Comparison of ENCODE assay signal across 29 cellular contexts in genomic region chr3:149964296-149964695, GRCh38. TPM values are rescaled to one million over a fixed set of nuclear protein-coding genes. Genes with fewer than 3 reads are reported as not detected.
DNase-seq lines count a peak whose midpoint lies in the region; ATAC-seq, FAIRE-seq and TF ChIP-seq lines count a peak whose summit lies in the region.
"Had no signal": no experiment of that assay in that cellular context is flagged by ENCODE, and none has a peak within 500 bp of the region (broad histone marks: within the 10 kb centered on the region; RNA-seq: fewer than 3 reads in every experiment).

No MANE protein-coding gene starts in this region.

- no peak overlapping the region for H2AFZ ChIP-seq in astrocyte (ENCODE audit: low read depth, low read length)
- H2AFZ ChIP-seq: hepatocyte had no signal

- no peaks in the 10 kb centered on the region for H3K36me3 Mint-ChIP-seq in astrocyte (ENCODE audit: low read depth, unreplicated experiment)
- H3K36me3 Mint-ChIP-seq: stimulated activated memory B cell treated with anti-CD40 and anti-IgM and Interleukin-4, amounts not matched to agents 10 μg/mL and 1 μg/mL and 100 μg/mL, for 72 hours had no signal

- H3K27me3 ChIP-seq in astrocyte (ENCODE audit: insufficient read depth, low read length): no peaks in the 10 kb centered on the region
- H3K27me3 ChIP-seq: esophagus muscularis mucosa, hepatocyte, ovary, SJSA1 had no signal

- H3K9ac ChIP-seq in astrocyte (ENCODE audit: low read length): no peak overlapping the region

- ATAC-seq in HG03196 (IDR thresholded peaks at IDR 0.05; ENCODE audit: unreplicated experiment) (no peak), GM21737 (IDR thresholded peaks at IDR 0.05; ENCODE audit: unreplicated experiment) (no peak)
- ATAC-seq: sciatic nerve; stimulated activated memory B cell treated with anti-CD40 and anti-IgM and Interleukin-4, amounts not matched to agents 10 μg/mL and 1 μg/mL and 100 μg/mL, for 72 hours had no signal

- peaks cover 16% of the 10 kb centered on the region for H3K4me1 ChIP-seq in astrocyte (ENCODE audit: insufficient read depth, low read length)

- no peaks in the 10 kb centered on the region for H3K27me3 Mint-ChIP-seq in astrocyte (ENCODE audit: low read depth, unreplicated experiment)
- H3K27me3 Mint-ChIP-seq: central memory CD8-positive, alpha-beta T cell; stimulated activated memory B cell treated with anti-CD40 and anti-IgM and Interleukin-4, amounts not matched to agents 10 μg/mL and 1 μg/mL and 100 μg/mL, for 72 hours had no signal

- peak; percentile 55 for DNase-seq in EH (ENCODE audit: low read depth)
- peak; percentile 45 for DNase-seq in astrocyte (ENCODE audit: low read depth)
- peak; percentile 23 for DNase-seq in fibroblast of villous mesenchyme (ENCODE audit: low read depth)
- DNase-seq in pons (ENCODE audit: low spot score): peak; percentile 43
- no peak for DNase-seq in DMS 273 treated with DMSO at 0.1 percent for 48 hours (lab: John Stamatoyannopoulos, UW)
- no peak for DNase-seq in H54 (ENCODE audit: insufficient read length, low spot score)
- DNase-seq: ACHN; activated CD4-positive, alpha-beta T cell treated with anti-CD3 and anti-CD28 coated beads, Interleukin-2, amount 50 U/mL, for 4 hours; activated gamma-delta T cell; DMS153; effector memory CD4-positive, alpha-beta T cell; GOT3; NCI-H1048; NCI-H2029 treated with DMSO at 0.1 percent for 48 hours; ovary; T-helper 2 cell had no signal

- FAIRE-seq in astrocyte (lab: Jason Lieb, UNC) (no peak), H54 (lab: Jason Lieb, UNC) (no peak)
- FAIRE-seq: GM12878, islet of Langerhans had no signal

- H3K4me3 Mint-ChIP-seq in astrocyte (ENCODE audit: unreplicated experiment): peak overlapping the region; percentile 52
- H3K4me3 Mint-ChIP-seq: central memory CD8-positive, alpha-beta T cell; stimulated activated memory B cell treated with anti-CD40 and anti-IgM and Interleukin-4, amounts not matched to agents 10 μg/mL and 1 μg/mL and 100 μg/mL, for 72 hours had no signal

- peaks cover 35% of the 10 kb centered on the region for H3K4me1 Mint-ChIP-seq in astrocyte (ENCODE audit: low read depth, unreplicated experiment)

- H3K4me2 ChIP-seq in astrocyte (ENCODE audit: low read length): no peak overlapping the region
- H3K4me2 ChIP-seq: hepatocyte had no signal

- H3K27ac ChIP-seq in astrocyte (ENCODE audit: low read depth, low read length): no peak overlapping the region
- H3K27ac ChIP-seq: esophagus muscularis mucosa, hepatocyte, ovary, SJSA1, thoracic aorta, VCaP had no signal

- no peak overlapping the region for H3K4me3 ChIP-seq in astrocyte (ENCODE audit: insufficient read depth, low read depth, low read length)
- no peak overlapping the region for H3K4me3 ChIP-seq in fibroblast of villous mesenchyme (ENCODE audit: low read depth, low read length)
- H3K4me3 ChIP-seq: esophagus muscularis mucosa, GM12878, hepatocyte, lung, ovary, SJSA1, thoracic aorta had no signal

- H3K36me3 ChIP-seq in astrocyte (ENCODE audit: insufficient read depth, low read length): peaks cover 29% of the 10 kb centered on the region
- H3K36me3 ChIP-seq: ovary had no signal

- no peak for TF ChIP-seq CTCF in astrocyte (IDR thresholded peaks at IDR 0.05; ENCODE audit: insufficient read depth, low read depth, low read length)
- no peak for TF ChIP-seq CTCF in fibroblast of villous mesenchyme (IDR thresholded peaks at IDR 0.05; ENCODE audit: insufficient read depth, low read depth, low read length)

- no peaks in the 10 kb centered on the region for H3K9me3 ChIP-seq in astrocyte (ENCODE audit: insufficient read depth, low read depth, low read length)
- H3K9me3 ChIP-seq: esophagus muscularis mucosa, ovary, SJSA1, thoracic aorta had no signal

- TF ChIP-seq POLR2A in H54 (IDR thresholded peaks at IDR 0.05; ENCODE audit: low read depth, low read length): no peak

- no peaks in the 10 kb centered on the region for H3K9me3 Mint-ChIP-seq in astrocyte (ENCODE audit: unreplicated experiment)
- H3K9me3 Mint-ChIP-seq: central memory CD8-positive, alpha-beta T cell; stimulated activated memory B cell treated with anti-CD40 and anti-IgM and Interleukin-4, amounts not matched to agents 10 μg/mL and 1 μg/mL and 100 μg/mL, for 72 hours had no signal

- peaks cover 92% of the 10 kb centered on the region for H3K79me2 ChIP-seq in astrocyte (ENCODE audit: insufficient read depth, low read length)

- peak overlapping the region; percentile 73 for H3K27ac Mint-ChIP-seq in astrocyte (ENCODE audit: unreplicated experiment)
- H3K27ac Mint-ChIP-seq: stimulated activated memory B cell treated with anti-CD40 and anti-IgM and Interleukin-4, amounts not matched to agents 10 μg/mL and 1 μg/mL and 100 μg/mL, for 72 hours had no signal

- H4K20me1 ChIP-seq in astrocyte (ENCODE audit: insufficient read depth, low read length): peaks cover 43% of the 10 kb centered on the region

RNA-seq across cellular contexts. Expression of gene PFN2, which starts 6.4 kb away (rescaled TPM):
- 172 and 179 TPM in 2 replicates for total RNA-seq in astrocyte
- total RNA-seq in fibroblast of villous mesenchyme: 137 and 196 TPM in 2 replicates

Comparison
In these comparisons a context has a peak if more than half of its experiments do, and no peak if none do; other contexts are left out.
1. DNase-seq: peak in EH (single experiment), astrocyte (single experiment), fibroblast of villous mesenchyme (single experiment) and pons (single experiment); none in DMS 273 treated with DMSO at 0.1 percent for 48 hours (single experiment) and H54 (single experiment).